Comparison of ENCODE assay signal across 16 cellular contexts in genomic region chr2:177231270-177231669, GRCh38. TPM values are rescaled to one million over a fixed set of nuclear protein-coding genes. Genes with fewer than 3 reads are reported as not detected.
DNase-seq lines count a peak whose midpoint lies in the region; ATAC-seq, FAIRE-seq and TF ChIP-seq lines count a peak whose summit lies in the region.
"Had no signal": no experiment of that assay in that cellular context is flagged by ENCODE, and none has a peak within 500 bp of the region (broad histone marks: within the 10 kb centered on the region; RNA-seq: fewer than 3 reads in every experiment).

No MANE protein-coding gene starts in this region.

- H3K27me3 ChIP-seq in PC-9 (ENCODE audit: insufficient read depth, low read depth) (no peaks in the 10 kb centered on the region), K562 (ENCODE audit: control insufficient read depth in 2 of 2, insufficient read depth in 2 of 2, low read length in 2 of 2) (no peaks in the 10 kb centered on the region), gastrocnemius medialis (no peaks in the 10 kb centered on the region)
- H3K27me3 ChIP-seq: transverse colon had no signal

- H3K36me3 ChIP-seq in PC-9 (ENCODE audit: low read depth) (peaks cover 61% of the 10 kb centered on the region), K562 (ENCODE audit: control insufficient read depth, insufficient read depth, low read length) (peaks cover 73% of the 10 kb centered on the region), gastrocnemius medialis (peaks cover 0 to 47% of the 10 kb centered on the region in 2 donors)

- no peak overlapping the region for H3K4me3 ChIP-seq in PC-9
- H3K4me3 ChIP-seq in K562: no peak overlapping the region
- no peak overlapping the region for H3K4me3 ChIP-seq in gastrocnemius medialis
- H3K4me3 ChIP-seq: transverse colon had no signal

- no peaks in the 10 kb centered on the region for H3K27me3 Mint-ChIP-seq in activated CD8-positive, alpha-beta memory T cell treated with anti-CD3 and anti-CD28 coated beads, Interleukin-2, amount 10 ng/mL, durations not matched to agents 7 days and 5 days
- H3K27me3 Mint-ChIP-seq in CD14-positive monocyte (ENCODE audit: low read depth in 3 of 3): no peaks in the 10 kb centered on the region
- H3K27me3 Mint-ChIP-seq: dendritic cell treated with granulocyte-macrophage colony-stimulating factor and Interleukin-4, amounts not matched to agents 40 ng/mL and 50 ng/mL, for 4 days had no signal

- H3K27ac ChIP-seq in PC-9: no peak overlapping the region; the same call in 1 of the 2 replicates
- no peak overlapping the region for H3K27ac ChIP-seq in K562 (ENCODE audit: extremely low read depth, low read depth, low read length)
- H3K27ac ChIP-seq in gastrocnemius medialis: peak overlapping the region in 3 of 4 donors; percentile 78 to 83 (median 80)
- H3K27ac ChIP-seq: C4-2B, transverse colon had no signal

- no peak for FAIRE-seq in K562 (lab: Jason Lieb, UNC)
- FAIRE-seq: H1 had no signal

- peaks cover 50% of the 10 kb centered on the region for H3K79me2 ChIP-seq in PC-9 (ENCODE audit: low read depth)
- H3K79me2 ChIP-seq in K562 (ENCODE audit: control insufficient read depth, insufficient read depth, low read length): peaks cover 34% of the 10 kb centered on the region

- peaks cover 52% of the 10 kb centered on the region for H3K36me3 Mint-ChIP-seq in activated CD8-positive, alpha-beta memory T cell treated with anti-CD3 and anti-CD28 coated beads, Interleukin-2, amount 10 ng/mL, durations not matched to agents 7 days and 5 days
- H3K36me3 Mint-ChIP-seq in CD14-positive monocyte: peaks cover 62 to 77% of the 10 kb centered on the region in 2 donors

- H3K4me1 ChIP-seq in PC-9 (replicated peaks; ENCODE audit: insufficient read depth): no peaks in the 10 kb centered on the region
- H3K4me1 ChIP-seq in K562 (replicated peaks in 1 of 2; ENCODE audit: control insufficient read depth in 2 of 2, insufficient read depth in 2 of 2, low read length in 2 of 2): no peaks in the 10 kb centered on the region; a peak in 2 of 5 replicates
- peaks cover 40 to 48% of the 10 kb centered on the region in 2 donors for H3K4me1 ChIP-seq in gastrocnemius medialis

- WGBS in K562 (ENCODE audit: insufficient coverage, low coverage, missing lambda C conversion rate): 93% methylated on average over 3 of the region's 3 CpGs

- H4K20me1 ChIP-seq in PC-9 (ENCODE audit: insufficient read depth): peaks cover 45% of the 10 kb centered on the region
- 0 out of 2 replicates have a peak, but pooled peaks cover 3% of the 10 kb centered on the region for H4K20me1 ChIP-seq in K562 (replicated peaks; ENCODE audit: control insufficient read depth, insufficient read depth, low read length)

- TF ChIP-seq CTCF in PC-9 (conservative IDR thresholded peaks at IDR 0.05) (no peak), K562 (IDR thresholded peaks at IDR 0.05 in 2 of 3, conservative IDR thresholded peaks at IDR 0.05 in 1 of 3; ENCODE audit: insufficient read depth in 2 of 3, low read depth in 1 of 3, low read length in 3 of 3) (no peak), gastrocnemius medialis (IDR thresholded peaks at IDR 0.05 in 4 of 5, conservative IDR thresholded peaks at IDR 0.05 in 1 of 5) (no peak), CD14-positive monocyte (IDR thresholded peaks at IDR 0.05) (no peak)

- H3K9me3 ChIP-seq in PC-9 (ENCODE audit: insufficient read depth, low read depth): no peaks in the 10 kb centered on the region
- H3K9me3 ChIP-seq in K562 (replicated peaks; ENCODE audit: control insufficient read depth, insufficient read depth, low read depth, low read length): no peaks in the 10 kb centered on the region
- no peaks in the 10 kb centered on the region for H3K9me3 ChIP-seq in gastrocnemius medialis
- H3K9me3 ChIP-seq: transverse colon had no signal

- no peaks in the 10 kb centered on the region for H3K9me2 ChIP-seq in PC-9 (ENCODE audit: insufficient read depth)

- H3K4me3 Mint-ChIP-seq in activated CD8-positive, alpha-beta memory T cell treated with anti-CD3 and anti-CD28 coated beads, Interleukin-2, amount 10 ng/mL, durations not matched to agents 7 days and 5 days: no peak overlapping the region
- H3K4me3 Mint-ChIP-seq in CD14-positive monocyte: no peak overlapping the region
- H3K4me3 Mint-ChIP-seq: dendritic cell treated with granulocyte-macrophage colony-stimulating factor and Interleukin-4, amounts not matched to agents 40 ng/mL and 50 ng/mL, for 4 days had no signal

- in situ Hi-C loops in K562 (cut with MboI) (no loop called here), gastrocnemius medialis (cut with MboI; ENCODE audit: low sequenced_read_pairs in 4 of 4) (no loop called here)

- no peak for DNase-seq in activated CD8-positive, alpha-beta memory T cell treated with anti-CD3 and anti-CD28 coated beads, Interleukin-2, amount 10 ng/mL, durations not matched to agents 7 days and 5 days
- no peak for DNase-seq in activated CD8-positive, alpha-beta memory T cell treated with anti-CD3 and anti-CD28 coated beads, Interleukin-2, amount 50 U/mL, for 48 hours
- DNase-seq in PC-9: no peak
- no peak for DNase-seq in K562 (ENCODE audit: extremely low read depth in 1 of 4, low spot score in 3 of 4)
- DNase-seq in gastrocnemius medialis: no peak
- DNase-seq in CD14-positive monocyte (ENCODE audit: low spot score): no peak
- no peak for DNase-seq in SKM-1 (lab: John Stamatoyannopoulos, UW; ENCODE audit: unreplicated experiment)
- DNase-seq: foreskin melanocyte; mesendoderm; NK-92 treated with Interleukin-12 subunit alpha and Interleukin-12 subunit beta, amount 100 ng/mL, for 24 hours; retina; transverse colon had no signal

- no peaks in the 10 kb centered on the region for H3K9me1 ChIP-seq in K562 (ENCODE audit: control insufficient read depth, insufficient read depth, low read length)

- no peak for ATAC-seq in activated CD8-positive, alpha-beta memory T cell treated with anti-CD3 and anti-CD28 coated beads, Interleukin-2, amount 10 ng/mL, durations not matched to agents 7 days and 5 days
- ATAC-seq in K562 (no peak), gastrocnemius medialis (no peak), HG02571 (IDR thresholded peaks at IDR 0.05; ENCODE audit: unreplicated experiment) (no peak)

- no peak for TF ChIP-seq EP300 in K562 (IDR thresholded peaks at IDR 0.05; ENCODE audit: low read length)

- no peak overlapping the region for H3K4me2 ChIP-seq in PC-9
- no peak overlapping the region for H3K4me2 ChIP-seq in K562 (ENCODE audit: insufficient read depth, low read length)

- no peak overlapping the region for H3K9ac ChIP-seq in K562 (ENCODE audit: insufficient read depth in 1 of 2, low read depth in 2 of 2, low read length in 2 of 2)

- POLR2A ChIA-PET in PC-9 (lab: Charles Lee; ENCODE audit: unreplicated experiment): interaction anchor here (0.6 to 0.7 kb wide), 2 partner anchors 32 to 379 kb away, joined by 3 read pairs; no protein-coding TSS in a partner anchor
- POLR2A ChIA-PET in K562 (lab: Yijun Ruan, JAX): interaction anchor here (1.0 to 2.3 kb wide), 8 partner anchors 9 to 67 kb away, joined by 3 to 14 read pairs (median 5); partner anchors contain the start of genes HNRNPA3 and NFE2L2

- TF ChIP-seq RAD21 in K562 (CRISPR knock-in tag; conservative IDR thresholded peaks at IDR 0.05 in 1 of 2, IDR thresholded peaks at IDR 0.05 in 1 of 2): no peak

- CTCF ChIA-PET in activated CD8-positive, alpha-beta memory T cell treated with anti-CD3 and anti-CD28 coated beads, Interleukin-2, amount 10 ng/mL, durations not matched to agents 7 days and 5 days (lab: Charles Lee): interaction anchor here (0.9 to 3.6 kb wide), 3 partner anchors 32 to 66 kb away, joined by 4 to 19 read pairs (median 7); no protein-coding TSS in a partner anchor
- CTCF ChIA-PET in PC-9 (lab: Charles Lee) (no interaction called here), K562 (lab: Yijun Ruan, JAX; ENCODE audit: low intra/inter-chr PET ratio) (no interaction called here)

- TF ChIP-seq POLR2A in K562 (conservative IDR thresholded peaks at IDR 0.05) (peak; percentile 40; the same call in 1 of the 2 replicates), gastrocnemius medialis (IDR thresholded peaks at IDR 0.05) (no peak)

- peaks cover 17% of the 10 kb centered on the region for H3K4me1 Mint-ChIP-seq in activated CD8-positive, alpha-beta memory T cell treated with anti-CD3 and anti-CD28 coated beads, Interleukin-2, amount 10 ng/mL, durations not matched to agents 7 days and 5 days
- peaks cover 22% of the 10 kb centered on the region for H3K4me1 Mint-ChIP-seq in CD14-positive monocyte

- TSS peak; percentile 4 for BruUV-seq in PC-9 (replicated peaks; lab: Mats Ljungman, UMichigan)
- BruUV-seq in K562 (replicated peaks; lab: Mats Ljungman, UMichigan): no TSS peak

- intact Hi-C loops in PC-9 (cut with micrococcal nuclease; ENCODE audit: unreplicated experiment): no loop called here
- intact Hi-C loops in K562 (cut with micrococcal nuclease): no loop called here
- intact Hi-C loops in gastrocnemius medialis (cut with DNase I; ENCODE audit: low total_unique reads): no loop called here
- intact Hi-C loops in CD14-positive monocyte (cut with micrococcal nuclease): no loop called here

- peak overlapping the region; percentile 16 for H3K27ac Mint-ChIP-seq in activated CD8-positive, alpha-beta memory T cell treated with anti-CD3 and anti-CD28 coated beads, Interleukin-2, amount 10 ng/mL, durations not matched to agents 7 days and 5 days
- H3K27ac Mint-ChIP-seq in CD14-positive monocyte: peak overlapping the region in 2 of 7 donors; percentile 16 to 68
- H3K27ac Mint-ChIP-seq: dendritic cell treated with granulocyte-macrophage colony-stimulating factor and Interleukin-4, amounts not matched to agents 40 ng/mL and 50 ng/mL, for 4 days had no signal

- peaks cover 95% of the 10 kb centered on the region for H3F3A ChIP-seq in PC-9 (ENCODE audit: insufficient read depth, low read depth)

- H3K9me3 Mint-ChIP-seq in activated CD8-positive, alpha-beta memory T cell treated with anti-CD3 and anti-CD28 coated beads, Interleukin-2, amount 10 ng/mL, durations not matched to agents 7 days and 5 days (ENCODE audit: low read depth): no peaks in the 10 kb centered on the region
- no peaks in the 10 kb centered on the region for H3K9me3 Mint-ChIP-seq in CD14-positive monocyte
- H3K9me3 Mint-ChIP-seq: dendritic cell treated with granulocyte-macrophage colony-stimulating factor and Interleukin-4, amounts not matched to agents 40 ng/mL and 50 ng/mL, for 4 days had no signal

- H2AFZ ChIP-seq in PC-9 (no peak overlapping the region), K562 (ENCODE audit: low read depth, low read length) (no peak overlapping the region)

RNA-seq across cellular contexts. Expression of gene HNRNPA3, which starts 18.7 kb away (rescaled TPM):
- 100 to 1,000 TPM; 298 to 320 TPM for total RNA-seq in activated CD8-positive, alpha-beta memory T cell treated with anti-CD3 and anti-CD28 coated beads, Interleukin-2, amount 10 ng/mL, durations not matched to agents 7 days and 5 days
- 245 and 290 TPM in 2 replicates for total RNA-seq in PC-9 (2021)
- 113 and 428 TPM in 2 replicates for total RNA-seq in K562 (2011; cell fraction: chromatin; rRNA removed; ENCODE audit: low replicate concordance)
- 48.9 and 75.0 TPM in 2 replicates for total RNA-seq in K562 (2011; cell fraction: nucleolus; rRNA removed)
- total RNA-seq in K562 (2011; cell fraction: nucleoplasm; rRNA removed): 198 and 354 TPM in 2 replicates
- 72.8 and 79.5 TPM in 2 replicates for total RNA-seq in K562 (2014; rRNA removed)
- total RNA-seq in K562 (2014; rRNA removed; fragmentation: Illumina TruSeq; extraction: Trizol): 130 and 151 TPM in 2 replicates
- 112 and 114 TPM in 2 replicates for total RNA-seq in K562 (2015; rRNA removed; fragmentation: Illumina TruSeq; extraction: Trizol)
- 249 and 272 TPM in 2 replicates for total RNA-seq in K562 (2021)
- polyA plus RNA-seq in K562 (2011; rRNA removed): 150 and 215 TPM in 2 replicates
- 28.0 and 59.6 TPM in 2 replicates for polyA plus RNA-seq in K562 (2011; cell fraction: cytosol; rRNA removed)
- 96.2 and 150 TPM in 2 replicates for polyA plus RNA-seq in K562 (2011; cell fraction: nucleus; rRNA removed)
- polyA plus RNA-seq in K562 (2012): 364 and 720 TPM in 2 replicates
- 356 and 381 TPM in 2 replicates for polyA plus RNA-seq in K562 (2014; fragmentation: Illumina TruSeq; extraction: Trizol)
- 100 to 1,000 TPM; 108 to 192 TPM for polyA plus RNA-seq in K562 (2014; fragmentation: Nextera tagmentation; extraction: Ambion mirVana)
- 381 and 428 TPM in 2 replicates for polyA plus RNA-seq in K562 (2014; rRNA removed)
- 97.6 and 107 TPM in 2 replicates for polyA minus RNA-seq in K562 (2011; rRNA and poly(A)+ RNA removed)
- polyA minus RNA-seq in K562 (2011; cell fraction: cytosol; rRNA and poly(A)+ RNA removed): 69.7 and 76.8 TPM in 2 replicates
- 57.9 and 104 TPM in 2 replicates for polyA minus RNA-seq in K562 (2011; cell fraction: nucleus; rRNA and poly(A)+ RNA removed)
- total RNA-seq in gastrocnemius medialis: 10 to 100 TPM; 16.1 to 32.2 (median 22.4) TPM
- polyA plus RNA-seq in CD14-positive monocyte: 10 to 100 TPM; 26.5 to 43.0 TPM

RNA-seq across cellular contexts. Expression of gene NFE2L2, which starts 33.3 kb away (rescaled TPM):
- total RNA-seq in activated CD8-positive, alpha-beta memory T cell treated with anti-CD3 and anti-CD28 coated beads, Interleukin-2, amount 10 ng/mL, durations not matched to agents 7 days and 5 days: 10 to 100 TPM; 56.5 to 58.9 TPM
- 117 and 138 TPM in 2 replicates for total RNA-seq in PC-9 (2021)
- total RNA-seq in K562 (2011; cell fraction: chromatin; rRNA removed; ENCODE audit: low replicate concordance): 61.8 and 169 TPM in 2 replicates
- 36.7 and 42.6 TPM in 2 replicates for total RNA-seq in K562 (2011; cell fraction: nucleolus; rRNA removed)
- total RNA-seq in K562 (2011; cell fraction: nucleoplasm; rRNA removed): 59.8 and 96.6 TPM in 2 replicates
- 33.2 and 46.0 TPM in 2 replicates for total RNA-seq in K562 (2014; rRNA removed)
- 59.3 and 72.0 TPM in 2 replicates for total RNA-seq in K562 (2014; rRNA removed; fragmentation: Illumina TruSeq; extraction: Trizol)
- 62.5 and 67.8 TPM in 2 replicates for total RNA-seq in K562 (2015; rRNA removed; fragmentation: Illumina TruSeq; extraction: Trizol)
- total RNA-seq in K562 (2021): 60.8 and 64.8 TPM in 2 replicates
- polyA plus RNA-seq in K562 (2011; rRNA removed): 93.2 and 120 TPM in 2 replicates
- 58.4 and 68.0 TPM in 2 replicates for polyA plus RNA-seq in K562 (2011; cell fraction: cytosol; rRNA removed)
- 62.5 and 70.2 TPM in 2 replicates for polyA plus RNA-seq in K562 (2011; cell fraction: nucleus; rRNA removed)
- polyA plus RNA-seq in K562 (2012): 42.7 and 78.6 TPM in 2 replicates
- 91.0 and 100 TPM in 2 replicates for polyA plus RNA-seq in K562 (2014; fragmentation: Illumina TruSeq; extraction: Trizol)
- 10 to 100 TPM; 29.3 to 34.8 TPM for polyA plus RNA-seq in K562 (2014; fragmentation: Nextera tagmentation; extraction: Ambion mirVana)
- polyA plus RNA-seq in K562 (2014; rRNA removed): 54.9 and 56.3 TPM in 2 replicates
- polyA minus RNA-seq in K562 (2011; rRNA and poly(A)+ RNA removed): 108 and 150 TPM in 2 replicates
- polyA minus RNA-seq in K562 (2011; cell fraction: cytosol; rRNA and poly(A)+ RNA removed): 40.0 and 70.1 TPM in 2 replicates
- 52.2 and 71.1 TPM in 2 replicates for polyA minus RNA-seq in K562 (2011; cell fraction: nucleus; rRNA and poly(A)+ RNA removed)
- total RNA-seq in gastrocnemius medialis: 10 to 100 TPM; 33.0 to 93.3 (median 59.1) TPM
- 10 to 100 TPM; 38.7 to 51.6 TPM for polyA plus RNA-seq in CD14-positive monocyte

Comparison
In these comparisons a context has a peak if more than half of its experiments do, and no peak if none do; other contexts are left out.
1. H3K27ac ChIP-seq: peak in gastrocnemius medialis (3 of 4); none in PC-9 (single experiment) and K562 (single experiment).